In the genomic region with DNA sequence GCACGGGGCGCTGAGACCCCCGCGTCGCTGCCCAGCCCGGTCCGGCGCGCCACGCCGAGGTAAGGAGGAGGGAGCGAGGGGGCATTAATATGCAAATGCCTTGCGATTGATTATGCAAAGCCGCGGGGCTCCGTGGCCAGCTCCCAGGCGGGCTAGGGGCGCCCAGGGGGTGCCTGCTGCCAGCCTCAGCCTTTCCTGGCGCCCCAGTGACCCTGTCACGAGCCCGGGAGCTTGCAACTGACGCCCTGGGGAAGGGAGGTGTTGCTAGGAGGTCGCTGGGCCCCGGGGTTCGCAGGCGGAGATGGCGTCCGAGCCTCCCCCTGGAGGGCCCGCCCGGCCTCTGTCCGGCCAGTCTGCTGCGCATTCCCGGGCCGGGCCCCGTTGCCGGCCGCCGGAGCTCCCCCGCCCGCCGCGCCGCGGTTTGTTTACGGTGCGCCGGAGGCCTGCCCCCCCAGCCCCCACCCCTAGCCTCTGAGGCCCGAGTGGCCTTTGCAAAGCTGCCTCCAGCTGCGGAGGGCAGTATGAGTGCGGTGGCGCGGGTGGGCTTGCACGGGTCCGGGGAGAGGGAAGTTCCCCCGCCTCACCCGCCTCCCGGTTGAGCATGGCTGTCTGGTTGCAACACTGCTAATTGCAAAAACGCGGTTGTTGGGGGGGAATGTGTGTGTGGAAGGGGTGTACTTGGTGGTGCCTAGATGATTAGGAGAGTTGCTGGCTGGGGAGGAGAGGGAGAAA, we compare ENCODE assay signal across 8 cellular contexts. TPM values are rescaled to one million over a fixed set of nuclear protein-coding genes. Genes with fewer than 3 reads are reported as not detected.
DNase-seq lines count a peak whose midpoint lies in the region; ATAC-seq and TF ChIP-seq lines count a peak whose summit lies in the region.

No MANE protein-coding gene starts in this region.

- H3K36me3 ChIP-seq in Peyer's patch (no peaks in the 10 kb centered on the region), breast epithelium (no peaks in the 10 kb centered on the region), kidney epithelial cell (ENCODE audit: control insufficient read depth, insufficient read depth, low read length) (no peaks in the 10 kb centered on the region)

- intact Hi-C loops in breast epithelium (cut with DNase I; ENCODE audit: low total_unique reads): loop anchor here (10.0 kb wide), 1 partner anchor 52 kb away; no protein-coding TSS in a partner anchor

- peak in 2 of 3 donors; percentile 44 to 67 for DNase-seq in Peyer's patch
- DNase-seq in breast epithelium (ENCODE audit: low spot score in 2 of 2): no peak
- no peak for DNase-seq in kidney epithelial cell (ENCODE audit: low read depth)
- DNase-seq in stimulated activated naive CD8-positive, alpha-beta T cell treated with anti-CD3 and anti-CD28 coated beads, Interleukin-15, Interleukin-2, amounts not matched to agents 100 U/mL and 50 U/mL, for 24 hours: peak; percentile 35
- no peak for DNase-seq in effector CD8-positive, alpha-beta T cell (lab: John Stamatoyannopoulos, UW)

- TF ChIP-seq CTCF in Peyer's patch (IDR thresholded peaks at IDR 0.05) (peak in 1 of 6 experiments; percentile 0), breast epithelium (IDR thresholded peaks at IDR 0.05) (no peak), kidney epithelial cell (IDR thresholded peaks at IDR 0.05; ENCODE audit: insufficient read depth, low read length, poor library complexity, severe bottlenecking) (no peak)

- no peaks in the 10 kb centered on the region for H3K9me3 ChIP-seq in Peyer's patch
- no peaks in the 10 kb centered on the region for H3K9me3 ChIP-seq in breast epithelium

- H3K4me3 ChIP-seq in Peyer's patch (peak overlapping the region; percentile 90 to 99 (median 98)), breast epithelium (peak overlapping the region; percentile 87 to 100 (median 100)), kidney epithelial cell (ENCODE audit: low read depth, low read length) (peak overlapping the region; percentile 94)

- ATAC-seq in HG02840 (IDR thresholded peaks at IDR 0.05; ENCODE audit: low FRiP score, unreplicated experiment) (peak; percentile 40), HG03025 (IDR thresholded peaks at IDR 0.05; ENCODE audit: low FRiP score, unreplicated experiment) (no peak)
- ATAC-seq in stimulated activated naive CD8-positive, alpha-beta T cell treated with anti-CD3 and anti-CD28 coated beads, Interleukin-15, Interleukin-2, amounts not matched to agents 100 U/mL and 50 U/mL, for 24 hours: peak; percentile 50

- H3K4me1 ChIP-seq in Peyer's patch (peaks cover 0 to 56% (median 14%) of the 10 kb centered on the region in 4 donors), breast epithelium (peaks cover 8 to 18% of the 10 kb centered on the region in 2 donors)

- peak; percentile 26 for TF ChIP-seq POLR2A in GM15510 (IDR thresholded peaks at IDR 0.05; ENCODE audit: borderline replicate concordance, extremely low read depth, insufficient read length)
- TF ChIP-seq POLR2A in Peyer's patch (IDR thresholded peaks at IDR 0.05): peak; percentile 46 to 60
- TF ChIP-seq POLR2A in breast epithelium (IDR thresholded peaks at IDR 0.05): no peak

- H3K27me3 ChIP-seq in Peyer's patch (no peaks in the 10 kb centered on the region), breast epithelium (no peaks in the 10 kb centered on the region), kidney epithelial cell (ENCODE audit: control insufficient read depth, insufficient read depth, low read length) (peaks cover 16% of the 10 kb centered on the region)

- H3K27ac ChIP-seq in Peyer's patch (peak overlapping the region; percentile 93 to 99 (median 98)), breast epithelium (peak overlapping the region; percentile 96 to 98)

RNA-seq across cellular contexts. Expression of a gene that starts 0.4 kb away (rescaled TPM):
- total RNA-seq in Peyer's patch (10 to 100 TPM; 43.4 to 80.5 (median 68.5) TPM), breast epithelium (10 to 100 TPM; 41.6 to 61.0 (median 48.1) TPM), kidney epithelial cell (5.3 and 7.1 TPM in 2 replicates)

RNA-seq across cellular contexts. Expression of a gene that starts 9.0 kb away (rescaled TPM):
- total RNA-seq in Peyer's patch (100 to 1,000 TPM in 3 of 4 donors, 10 to 100 TPM in 1; 77.9 to 176 (median 146) TPM), breast epithelium (10 to 100 TPM; 50.7 to 74.7 (median 59.7) TPM), kidney epithelial cell (82.8 and 83.6 TPM in 2 replicates)

RNA-seq across cellular contexts. Expression of a gene that starts 37.2 kb away (rescaled TPM):
- total RNA-seq in Peyer's patch (10 to 100 TPM; 13.2 to 38.8 (median 18.9) TPM), breast epithelium (10 to 100 TPM in 1 of 3 donors, 1 to 10 TPM in 2; 8.8 to 10.5 (median 9.2) TPM), kidney epithelial cell (3.6 and 3.7 TPM in 2 replicates)

RNA-seq across cellular contexts. Expression of a gene that starts 48.0 kb away (rescaled TPM):
- not detected for total RNA-seq in Peyer's patch
- total RNA-seq in breast epithelium: 10 to 100 TPM in 1 of 3 donors, under 1 TPM in 1, not detected in 1; 0.32 to 13.0 TPM
- total RNA-seq in kidney epithelial cell: not detected in 2 replicates

RNA-seq across cellular contexts. Expression of a gene that starts 58.6 kb away (rescaled TPM):
- total RNA-seq in Peyer's patch: 100 to 1,000 TPM in 3 of 4 donors, 10 to 100 TPM in 1; 86.3 to 207 (median 117) TPM
- total RNA-seq in breast epithelium: 10 to 100 TPM; 49.3 to 79.3 (median 78.2) TPM
- total RNA-seq in kidney epithelial cell: 40.6 and 47.4 TPM in 2 replicates

Comparison
In these comparisons a context has a peak if more than half of its experiments do, and no peak if none do; other contexts are left out.
1. DNase-seq: peak in Peyer's patch (2 of 3) and stimulated activated naive CD8-positive, alpha-beta T cell treated with anti-CD3 and anti-CD28 coated beads, Interleukin-15, Interleukin-2, amounts not matched to agents 100 U/mL and 50 U/mL, for 24 hours (single experiment); none in breast epithelium (0 of 2), kidney epithelial cell (single experiment) and effector CD8-positive, alpha-beta T cell (single experiment).
2. Peak in every context shown above with its lines, with median percentiles within 50 percentile points of each other: H3K4me3 ChIP-seq.